In genomic region chr1:44719318-44719717, GRCh38 we compare ENCODE assay signal across 2 cellular contexts.
TF ChIP-seq lines count a peak whose summit lies in the region.

No MANE protein-coding gene starts in this region.

TF ChIP-seq in SK-N-SH, 30 proteins besides CTCF, POLR2A, EP300 and RAD21:
- no peak for TF ChIP-seq RCOR1 (IDR thresholded peaks at IDR 0.05; ENCODE audit: low read length)
- no peak for TF ChIP-seq USF1 (IDR thresholded peaks at IDR 0.05; ENCODE audit: borderline replicate concordance, low read depth)
- no peak for TF ChIP-seq TAF1 (IDR thresholded peaks at IDR 0.05; ENCODE audit: borderline replicate concordance, low read depth, low read length)
- TF ChIP-seq MAX (IDR thresholded peaks at IDR 0.05; ENCODE audit: low read depth) = no peak
- peak; percentile 56; the same call in 1 of the 2 replicates for TF ChIP-seq REST (IDR thresholded peaks at IDR 0.05; ENCODE audit: low read depth, low read length)
- no peak for TF ChIP-seq FOXM1 (IDR thresholded peaks at IDR 0.05; ENCODE audit: low read depth)

TF ChIP-seq in SK-N-SH treated with all-trans-retinoic acid at 6 μM for 48 hours, 23 proteins besides CTCF, POLR2A, EP300 and RAD21:
- TF ChIP-seq CSRNP3 (CRISPR knock-in tag; IDR thresholded peaks at IDR 0.05) (no peak), TOX (CRISPR knock-in tag; IDR thresholded peaks at IDR 0.05; ENCODE audit: borderline replicate concordance) (no peak), PPARA (CRISPR knock-in tag; IDR thresholded peaks at IDR 0.05; ENCODE audit: borderline replicate concordance) (no peak)
